Comparison of ENCODE assay signal across 1 cellular context in the genomic region with DNA sequence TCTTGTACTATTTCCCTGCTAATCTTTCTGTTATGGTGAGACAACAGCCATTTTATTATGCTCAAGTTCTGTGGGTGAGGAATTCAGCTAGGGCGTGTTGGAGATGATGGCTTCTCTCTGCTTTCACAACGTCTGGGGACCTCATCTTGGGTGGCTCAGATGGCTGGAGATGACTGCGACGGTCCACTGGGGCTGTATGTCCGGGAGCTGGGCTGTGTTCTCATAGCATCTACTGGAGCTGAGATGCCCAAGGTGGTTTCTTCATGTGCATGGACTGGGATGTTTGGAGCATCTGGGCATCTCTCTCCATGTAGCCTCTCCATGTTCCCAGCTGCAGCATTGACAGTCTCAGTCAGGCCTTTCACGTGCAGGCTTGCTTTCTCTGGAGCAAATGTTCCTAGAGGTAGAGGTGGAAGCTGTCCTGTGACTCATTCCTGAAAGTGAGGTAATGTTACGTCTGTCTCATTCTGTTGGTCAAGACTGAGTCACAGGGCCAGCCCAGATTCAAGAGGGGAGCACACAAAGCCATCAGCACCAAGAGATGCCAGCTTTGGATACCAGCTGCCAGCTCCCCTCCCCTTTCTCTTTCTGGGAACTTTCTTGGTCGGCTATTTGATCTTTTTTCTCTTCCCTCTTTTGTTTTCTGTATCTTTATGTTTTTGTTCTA.
A peak's percentile ranks its signal among the peaks of the same experiment; 100 is the strongest.
TF ChIP-seq lines count a peak whose summit lies in the region.

No MANE protein-coding gene starts in this region.

TF ChIP-seq in HEK293, 187 proteins besides CTCF, POLR2A, EP300 and RAD21 (continued from another document):
- TF ChIP-seq ZNF518A (tag by site-specific recombination; conservative IDR thresholded peaks at IDR 0.05; ENCODE audit: low read depth) (no peak), ZNF350 (tag by site-specific recombination; IDR thresholded peaks at IDR 0.05) (no peak), ZNF558 (tag by site-specific recombination; IDR thresholded peaks at IDR 0.05) (peak; percentile 88; the same call in 1 of the 2 replicates)
